Comparison of ENCODE assay signal across 9 cellular contexts in genomic region chr4:169098054-169098896, GRCh38.
DNase-seq lines count a peak whose midpoint lies in the region; ATAC-seq and TF ChIP-seq lines count a peak whose summit lies in the region.
"Had no signal": no experiment of that assay in that cellular context is flagged by ENCODE, and none has a peak within 500 bp of the region (broad histone marks: within the 10 kb centered on the region; RNA-seq: fewer than 3 reads in every experiment).

No MANE protein-coding gene starts in this region.

- H3K9me3 ChIP-seq in stomach = no peaks in the 10 kb centered on the region
- H3K9me3 ChIP-seq: body of pancreas had no signal

- TF ChIP-seq POLR2A in stomach (IDR thresholded peaks at IDR 0.05) = no peak

- DNase-seq in activated T-cell treated with anti-CD3 and anti-CD28 coated beads, Interleukin-2, amount 50 U/mL, for 72 hours = no peak
- DNase-seq in activated T-cell treated with anti-CD3 and anti-CD28 coated beads, Interleukin-2, amount 50 U/mL, for 4 hours = no peak
- DNase-seq in stomach = no peak
- no peak for DNase-seq in DMS153 (lab: John Stamatoyannopoulos, UW)
- DNase-seq in islet precursor cell = no peak
- no peak for DNase-seq in activated T-helper 2 cell treated with anti-CD3 and anti-CD28 coated beads, Interferon-gamma antibody, Interleukin-2, Interleukin-4, amounts not matched to agents 10 μg/mL and 5 μg/mL and 100 μg/mL, durations not matched to agents 14 hours and 24 hours and 36 hours (ENCODE audit: low spot score)

- 65 to 71% (median 65%) methylated on average over 4 of the region's 4 CpGs for WGBS in stomach, 5 donors

- H3K27ac ChIP-seq in VCaP (peak overlapping the region; percentile 96), stomach (peak overlapping the region in 4 of 5 donors; percentile 28 to 75 (median 70))

- H3K36me3 Mint-ChIP-seq in activated T-cell treated with anti-CD3 and anti-CD28 coated beads, Interleukin-2, amount 50 U/mL, for 72 hours (ENCODE audit: insufficient read depth in 2 of 2) = no peaks in the 10 kb centered on the region
- no peaks in the 10 kb centered on the region for H3K36me3 Mint-ChIP-seq in activated T-cell treated with anti-CD3 and anti-CD28 coated beads, Interleukin-2, amount 50 U/mL, for 4 hours (ENCODE audit: insufficient read depth)
- H3K36me3 Mint-ChIP-seq in activated T-helper 2 cell treated with anti-CD3 and anti-CD28 coated beads, Interferon-gamma antibody, Interleukin-2, Interleukin-4, amounts not matched to agents 10 μg/mL and 5 μg/mL and 100 μg/mL, durations not matched to agents 14 hours and 24 hours and 36 hours (ENCODE audit: low read depth) = no peaks in the 10 kb centered on the region

- H3K27me3 ChIP-seq in stomach = no peaks in the 10 kb centered on the region
- H3K27me3 ChIP-seq: body of pancreas had no signal

- H3K27ac Mint-ChIP-seq in activated T-cell treated with anti-CD3 and anti-CD28 coated beads, Interleukin-2, amount 50 U/mL, for 72 hours = no peak overlapping the region
- no peak overlapping the region for H3K27ac Mint-ChIP-seq in activated T-helper 2 cell treated with anti-CD3 and anti-CD28 coated beads, Interferon-gamma antibody, Interleukin-2, Interleukin-4, amounts not matched to agents 10 μg/mL and 5 μg/mL and 100 μg/mL, durations not matched to agents 14 hours and 24 hours and 36 hours

- peaks cover 2% of the 10 kb centered on the region in 2 donors for H3K9me3 Mint-ChIP-seq in activated T-cell treated with anti-CD3 and anti-CD28 coated beads, Interleukin-2, amount 50 U/mL, for 72 hours
- H3K9me3 Mint-ChIP-seq in activated T-cell treated with anti-CD3 and anti-CD28 coated beads, Interleukin-2, amount 50 U/mL, for 4 hours = no peaks in the 10 kb centered on the region
- no peaks in the 10 kb centered on the region for H3K9me3 Mint-ChIP-seq in activated T-helper 2 cell treated with anti-CD3 and anti-CD28 coated beads, Interferon-gamma antibody, Interleukin-2, Interleukin-4, amounts not matched to agents 10 μg/mL and 5 μg/mL and 100 μg/mL, durations not matched to agents 14 hours and 24 hours and 36 hours

- H3K4me3 ChIP-seq in stomach = no peak overlapping the region
- H3K4me3 ChIP-seq: body of pancreas had no signal

- H3K4me1 Mint-ChIP-seq in activated T-cell treated with anti-CD3 and anti-CD28 coated beads, Interleukin-2, amount 50 U/mL, for 72 hours (ENCODE audit: low read depth) = no peaks in the 10 kb centered on the region
- H3K4me1 Mint-ChIP-seq in activated T-cell treated with anti-CD3 and anti-CD28 coated beads, Interleukin-2, amount 50 U/mL, for 4 hours (ENCODE audit: low read depth) = no peaks in the 10 kb centered on the region
- H3K4me1 Mint-ChIP-seq in activated T-helper 2 cell treated with anti-CD3 and anti-CD28 coated beads, Interferon-gamma antibody, Interleukin-2, Interleukin-4, amounts not matched to agents 10 μg/mL and 5 μg/mL and 100 μg/mL, durations not matched to agents 14 hours and 24 hours and 36 hours (ENCODE audit: low read depth) = no peaks in the 10 kb centered on the region

- peak; percentile 44 to 51 for ATAC-seq in activated T-cell treated with anti-CD3 and anti-CD28 coated beads, Interleukin-2, amount 50 U/mL, for 72 hours (replicated peaks in 1 of 2)
- ATAC-seq in activated T-cell treated with anti-CD3 and anti-CD28 coated beads, Interleukin-2, amount 50 U/mL, for 4 hours = no peak
- ATAC-seq in HG03025 (IDR thresholded peaks at IDR 0.05; ENCODE audit: low FRiP score, unreplicated experiment) = peak; percentile 46
- ATAC-seq: body of pancreas had no signal

- intact Hi-C loops in stomach (cut with DNase I; ENCODE audit: low total_unique reads) = no loop called here
- intact Hi-C loops in activated T-helper 2 cell treated with anti-CD3 and anti-CD28 coated beads, Interferon-gamma antibody, Interleukin-2, Interleukin-4, amounts not matched to agents 10 μg/mL and 5 μg/mL and 100 μg/mL, durations not matched to agents 14 hours and 24 hours and 36 hours (cut with micrococcal nuclease) = no loop called here

- no peak overlapping the region for H3K4me3 Mint-ChIP-seq in activated T-cell treated with anti-CD3 and anti-CD28 coated beads, Interleukin-2, amount 50 U/mL, for 72 hours
- no peak overlapping the region for H3K4me3 Mint-ChIP-seq in activated T-cell treated with anti-CD3 and anti-CD28 coated beads, Interleukin-2, amount 50 U/mL, for 4 hours
- no peak overlapping the region for H3K4me3 Mint-ChIP-seq in activated T-helper 2 cell treated with anti-CD3 and anti-CD28 coated beads, Interferon-gamma antibody, Interleukin-2, Interleukin-4, amounts not matched to agents 10 μg/mL and 5 μg/mL and 100 μg/mL, durations not matched to agents 14 hours and 24 hours and 36 hours (ENCODE audit: low read depth)

- no peak for TF ChIP-seq EP300 in stomach (IDR thresholded peaks at IDR 0.05)

- H3K4me1 ChIP-seq in stomach = peaks cover 4 to 36% (median 27%) of the 10 kb centered on the region in 4 donors

- peaks cover 6% of the 10 kb centered on the region for H3K27me3 Mint-ChIP-seq in activated T-cell treated with anti-CD3 and anti-CD28 coated beads, Interleukin-2, amount 50 U/mL, for 72 hours (ENCODE audit: low read depth)
- H3K27me3 Mint-ChIP-seq in activated T-cell treated with anti-CD3 and anti-CD28 coated beads, Interleukin-2, amount 50 U/mL, for 4 hours (ENCODE audit: low read depth) = peaks cover 2% of the 10 kb centered on the region
- H3K27me3 Mint-ChIP-seq in activated T-helper 2 cell treated with anti-CD3 and anti-CD28 coated beads, Interferon-gamma antibody, Interleukin-2, Interleukin-4, amounts not matched to agents 10 μg/mL and 5 μg/mL and 100 μg/mL, durations not matched to agents 14 hours and 24 hours and 36 hours (ENCODE audit: low read depth) = no peaks in the 10 kb centered on the region

- peaks cover 11 to 60% (median 48%) of the 10 kb centered on the region in 4 donors for H3K36me3 ChIP-seq in stomach

- TF ChIP-seq CTCF in VCaP (conservative IDR thresholded peaks at IDR 0.05) (no peak), stomach (IDR thresholded peaks at IDR 0.05) (no peak)

Comparison
In these comparisons a context has a peak if more than half of its experiments do, and no peak if none do; other contexts are left out.
1. ATAC-seq: peak in activated T-cell treated with anti-CD3 and anti-CD28 coated beads, Interleukin-2, amount 50 U/mL, for 72 hours (2 of 2) and HG03025 (single experiment); none in activated T-cell treated with anti-CD3 and anti-CD28 coated beads, Interleukin-2, amount 50 U/mL, for 4 hours (0 of 2).